Comparison of ENCODE assay signal across 1 cellular context in genomic region chr22:38261478-38261803, GRCh38.
TF ChIP-seq lines count a peak whose summit lies in the region.

No MANE protein-coding gene starts in this region.

TF ChIP-seq in HepG2, 621 proteins besides CTCF, POLR2A, EP300 and RAD21:
- TF ChIP-seq ZNF724P (CRISPR knock-in tag; IDR thresholded peaks at IDR 0.05; ENCODE audit: borderline replicate concordance): no peak
- TF ChIP-seq JUNB (CRISPR knock-in tag; IDR thresholded peaks at IDR 0.05; ENCODE audit: borderline replicate concordance): no peak
- peak; percentile 7; the same call in 1 of the 2 replicates for TF ChIP-seq ELF3 (CRISPR knock-in tag; IDR thresholded peaks at IDR 0.05)
- TF ChIP-seq CREB1 (IDR thresholded peaks at IDR 0.05): no peak
- TF ChIP-seq CREB1 (CRISPR knock-in tag; IDR thresholded peaks at IDR 0.05): no peak
- 0 out of 2 replicates have a peak, but pooled peaks have one; percentile 4 for TF ChIP-seq SRY (CRISPR knock-in tag; IDR thresholded peaks at IDR 0.05)
- TF ChIP-seq ZNF546 (CRISPR knock-in tag; conservative IDR thresholded peaks at IDR 0.05): 0 out of 2 replicates have a peak, but pooled peaks have one; percentile 8
- TF ChIP-seq ZMYM3 (CRISPR knock-in tag; IDR thresholded peaks at IDR 0.05): 0 out of 2 replicates have a peak, but pooled peaks have one; percentile 1
- TF ChIP-seq NFRKB (IDR thresholded peaks at IDR 0.05): no peak
- TF ChIP-seq ZNF580 (CRISPR knock-in tag; IDR thresholded peaks at IDR 0.05; ENCODE audit: borderline replicate concordance, low read depth): no peak
- TF ChIP-seq FOSL2 (CRISPR knock-in tag; IDR thresholded peaks at IDR 0.05): no peak
- TF ChIP-seq ZNF552 (CRISPR knock-in tag; IDR thresholded peaks at IDR 0.05; ENCODE audit: borderline replicate concordance): no peak
- TF ChIP-seq NFKBIZ (CRISPR knock-in tag; IDR thresholded peaks at IDR 0.05): no peak
- TF ChIP-seq SOX6 (IDR thresholded peaks at IDR 0.05): no peak
- TF ChIP-seq SOX6 (CRISPR knock-in tag; IDR thresholded peaks at IDR 0.05): 0 out of 2 replicates have a peak, but pooled peaks have one; percentile 3
- no peak for TF ChIP-seq LCORL (IDR thresholded peaks at IDR 0.05)
- TF ChIP-seq LCORL (CRISPR knock-in tag; IDR thresholded peaks at IDR 0.05): no peak
- TF ChIP-seq CENPT (CRISPR knock-in tag; IDR thresholded peaks at IDR 0.05; ENCODE audit: low read depth): no peak
- no peak for TF ChIP-seq ZNF431 (CRISPR knock-in tag; IDR thresholded peaks at IDR 0.05; ENCODE audit: borderline replicate concordance, low read depth)
- TF ChIP-seq KAT7 (CRISPR knock-in tag; IDR thresholded peaks at IDR 0.05; ENCODE audit: borderline replicate concordance): no peak
- TF ChIP-seq ZNF740 (CRISPR knock-in tag; IDR thresholded peaks at IDR 0.05): 0 out of 2 replicates have a peak, but pooled peaks have one; percentile 43
TF ChIP-seq in HepG2: peak in this region for 6.
